8 cellular contexts compared by ENCODE assay signal in genomic region chr20:25623225-25623735, GRCh38. TPM values are rescaled to one million over a fixed set of nuclear protein-coding genes. Genes with fewer than 3 reads are reported as not detected.
DNase-seq lines count a peak whose midpoint lies in the region; ATAC-seq and TF ChIP-seq lines count a peak whose summit lies in the region.

No MANE protein-coding gene starts in this region.

- intact Hi-C loops in IMR-90 (cut with micrococcal nuclease) (loop anchor here (2.0 to 10.0 kb wide), 5 partner anchors 81 to 198 kb away; no protein-coding TSS in a partner anchor), stomach (cut with DNase I; ENCODE audit: low total_unique reads) (no loop called here)

- peaks cover 34% of the 10 kb centered on the region for H3K4me1 Mint-ChIP-seq in WTC11
- H3K4me1 Mint-ChIP-seq in effector memory CD8-positive, alpha-beta T cell (ENCODE audit: low read depth in 2 of 2): peaks cover 12 to 20% of the 10 kb centered on the region in 2 donors

- BruUV-seq in IMR-90 (replicated peaks; lab: Mats Ljungman, UMichigan): no TSS peak

- in situ Hi-C loops in IMR-90 (cut with MboI; ENCODE audit: low sequenced_read_pairs): no loop called here

- H2AK5ac ChIP-seq in IMR-90 (ENCODE audit: low read depth, low read length): peak overlapping the region; percentile 15

- peak overlapping the region; percentile 77 for H3K4me3 Mint-ChIP-seq in WTC11
- H3K4me3 Mint-ChIP-seq in effector memory CD8-positive, alpha-beta T cell: peak overlapping the region; percentile 93 to 97

- no peak overlapping the region for H2BK20ac ChIP-seq in IMR-90 (ENCODE audit: low read depth, low read length)

- peak overlapping the region; percentile 75 for H3K9ac ChIP-seq in IMR-90 (ENCODE audit: low read depth, low read length)

- POLR2A ChIA-PET in IMR-90 (lab: Charles Lee; ENCODE audit: unreplicated experiment): no interaction called here
- POLR2A ChIA-PET in WTC11 (lab: Charles Lee): no interaction called here

- peak overlapping the region; percentile 82 for H3K4me2 ChIP-seq in IMR-90 (ENCODE audit: low read depth, low read length)

- ATAC-seq in GM21528 (IDR thresholded peaks at IDR 0.05; ENCODE audit: low FRiP score, unreplicated experiment) (peak; percentile 24), IMR-90 (ENCODE audit: low read depth) (peak; percentile 38), WTC11 (peak; percentile 3; the same call in 1 of the 2 replicates)
- ATAC-seq in effector memory CD8-positive, alpha-beta T cell (replicated peaks): peak; percentile 2

- H3K36me3 ChIP-seq in IMR-90 (ENCODE audit: control insufficient read depth, insufficient read depth, low read length) (no peaks in the 10 kb centered on the region), stomach (no peaks in the 10 kb centered on the region)

- dilution Hi-C loops in IMR-90 (cut with HindIII; ENCODE audit: low sequenced_read_pairs, unreplicated experiment): no loop called here

- H3K9me1 ChIP-seq in IMR-90 (ENCODE audit: insufficient read depth, low read length): peaks cover 3% of the 10 kb centered on the region; the same call in 1 of the 2 replicates

- H4K5ac ChIP-seq in IMR-90 (ENCODE audit: low read depth, low read length): peak overlapping the region; percentile 50; the same call in 1 of the 2 replicates

- peak overlapping the region; percentile 98 for H2AK9ac ChIP-seq in IMR-90 (replicated peaks; ENCODE audit: low read depth, low read length, poor library complexity)

- peaks cover 9% of the 10 kb centered on the region; the same call in 1 of the 2 replicates for H4K20me1 ChIP-seq in IMR-90 (ENCODE audit: insufficient read depth, low read length)

- H3K27ac ChIP-seq in IMR-90 (ENCODE audit: insufficient read depth, low read length) (peak overlapping the region; percentile 66), stomach (peak overlapping the region; percentile 93 to 97 (median 94))

- peak overlapping the region; percentile 77 for H3K4me3 ChIP-seq in IMR-90 (ENCODE audit: insufficient read depth, low read depth, low read length)
- peak overlapping the region; percentile 66 to 98 (median 87) for H3K4me3 ChIP-seq in stomach

- TF ChIP-seq CTCF in IMR-90 (conservative IDR thresholded peaks at IDR 0.05; ENCODE audit: low read depth, low read length) (no peak), WTC11 (IDR thresholded peaks at IDR 0.05) (no peak), stomach (IDR thresholded peaks at IDR 0.05) (no peak)

- no peak for TF ChIP-seq POLR2A in IMR-90 (IDR thresholded peaks at IDR 0.05; ENCODE audit: low read depth, low read length)
- no peak for TF ChIP-seq POLR2A in stomach (IDR thresholded peaks at IDR 0.05)

- peak overlapping the region; percentile 78 for H2BK5ac ChIP-seq in IMR-90 (ENCODE audit: low read depth, low read length, poor library complexity, severe bottlenecking)

- peak overlapping the region; percentile 71 to 83 for H4K8ac ChIP-seq in IMR-90 (ENCODE audit: low read depth in 2 of 2, low read length in 2 of 2)

- no peak overlapping the region for H3K27ac Mint-ChIP-seq in WTC11
- peak overlapping the region; percentile 96 for H3K27ac Mint-ChIP-seq in effector memory CD8-positive, alpha-beta T cell

- H3K4ac ChIP-seq in IMR-90 (ENCODE audit: low read depth, low read length): peak overlapping the region; percentile 88

- peak overlapping the region; percentile 98 for H3K23ac ChIP-seq in IMR-90 (ENCODE audit: low read depth, low read length)

- peaks cover 5% of the 10 kb centered on the region; the same call in 1 of the 2 replicates for H3K4me1 ChIP-seq in IMR-90 (ENCODE audit: control insufficient read depth, insufficient read depth, low read length)
- peaks cover 12 to 35% (median 26%) of the 10 kb centered on the region in 4 donors for H3K4me1 ChIP-seq in stomach

- peak overlapping the region; percentile 2; the same call in 1 of the 2 replicates for H3K18ac ChIP-seq in IMR-90 (ENCODE audit: low read depth, low read length)

- TF ChIP-seq EP300 in stomach (IDR thresholded peaks at IDR 0.05): no peak

- H2BK15ac ChIP-seq in IMR-90 (ENCODE audit: low read depth, low read length): peak overlapping the region; percentile 7; the same call in 1 of the 3 replicates

- peaks cover 43% of the 10 kb centered on the region for H3K27me3 Mint-ChIP-seq in WTC11 (ENCODE audit: low read depth)
- H3K27me3 Mint-ChIP-seq in effector memory CD8-positive, alpha-beta T cell: no peaks in the 10 kb centered on the region

- DNase-seq in ELR (ENCODE audit: low read depth) (peak; percentile 65), IMR-90 (peak; percentile 24), WTC11 (ENCODE audit: low spot score) (peak; percentile 24), midbrain (lab: John Stamatoyannopoulos, UW) (peak; percentile 15), stomach (peak; percentile 39)
- DNase-seq in effector memory CD8-positive, alpha-beta T cell: peak in 1 of 3 experiments; percentile 7
- no peak for DNase-seq in effector CD8-positive, alpha-beta T cell (lab: John Stamatoyannopoulos, UW)

- H4K91ac ChIP-seq in IMR-90 (ENCODE audit: insufficient read depth, low read depth, low read length): peak overlapping the region; percentile 89

- H3K27me3 ChIP-seq in IMR-90 (ENCODE audit: control insufficient read depth, insufficient read depth, low read length): no peaks in the 10 kb centered on the region
- no peaks in the 10 kb centered on the region for H3K27me3 ChIP-seq in stomach

- no peak overlapping the region for H2BK120ac ChIP-seq in IMR-90 (ENCODE audit: low read depth, low read length)

- 0% methylated on average over 20 of the region's 45 CpGs; no CpG with 5 or more reads in 1 of the 2 experiments for WGBS in IMR-90 (ENCODE audit: extremely low coverage in 2 of 2, insufficient read length in 1 of 2), 2 experiments
- 0% methylated on average over 16 to 45 of the region's 45 CpGs for WGBS in stomach, 5 donors

- 0 out of 2 replicates have a peak, but pooled peaks have one; percentile 13 for TF ChIP-seq RAD21 in IMR-90 (IDR thresholded peaks at IDR 0.05; ENCODE audit: low read length)

- H3K36me3 Mint-ChIP-seq in WTC11: peaks cover 8% of the 10 kb centered on the region
- peaks cover 18% of the 10 kb centered on the region for H3K36me3 Mint-ChIP-seq in effector memory CD8-positive, alpha-beta T cell (ENCODE audit: insufficient read depth)

- CTCF ChIA-PET in IMR-90 (lab: Yijun Ruan, JAX) (interaction anchor here (0.8 kb wide), 1 partner anchor 30 kb away, joined by 4 read pairs; no protein-coding TSS in a partner anchor), WTC11 (lab: Charles Lee) (interaction anchor here (1.3 kb wide), 1 partner anchor 82 kb away, joined by 4 read pairs; no protein-coding TSS in a partner anchor)

- peak overlapping the region; percentile 70 for H3K56ac ChIP-seq in IMR-90 (ENCODE audit: extremely low read depth, insufficient read depth, low read length)

- H3K9me3 Mint-ChIP-seq in WTC11: peaks cover 12% of the 10 kb centered on the region
- H3K9me3 Mint-ChIP-seq in effector memory CD8-positive, alpha-beta T cell: peaks cover 0 to 1% of the 10 kb centered on the region in 2 donors

- peaks cover 33 to 52% of the 10 kb centered on the region in 2 experiments for H3K79me1 ChIP-seq in IMR-90 (ENCODE audit: low read depth in 1 of 2, low read length in 2 of 2)

- peak overlapping the region; percentile 99 for H2AFZ ChIP-seq in IMR-90 (replicated peaks; ENCODE audit: low read length, poor library complexity)

- peak overlapping the region; percentile 98 for H3K14ac ChIP-seq in IMR-90 (replicated peaks; ENCODE audit: low read depth, low read length)

- H3K9me3 ChIP-seq in IMR-90 (ENCODE audit: control insufficient read depth, insufficient read depth, low read length) (no peaks in the 10 kb centered on the region), stomach (no peaks in the 10 kb centered on the region)

TF ChIP-seq in IMR-90, 13 proteins besides CTCF, POLR2A, EP300 and RAD21 (continues in another document):
- TF ChIP-seq BHLHE40 (IDR thresholded peaks at IDR 0.05; ENCODE audit: low read depth, low read length) (peak; percentile 71; the same call in 1 of the 2 replicates), USF2 (IDR thresholded peaks at IDR 0.05; ENCODE audit: low read depth, low read length) (peak; percentile 82), SMC3 (IDR thresholded peaks at IDR 0.05; ENCODE audit: low read depth, low read length) (no peak), FOS (IDR thresholded peaks at IDR 0.05; ENCODE audit: low read depth, low read length) (no peak)

TF ChIP-seq in WTC11, 78 proteins besides CTCF, POLR2A, EP300 and RAD21 (continues in another document):
- TF ChIP-seq NFYB (CRISPR knock-in tag; conservative IDR thresholded peaks at IDR 0.05; ENCODE audit: low read depth) (no peak), FOXK1 (CRISPR knock-in tag; IDR thresholded peaks at IDR 0.05) (no peak)

RNA-seq across cellular contexts. Expression of gene NANP, which starts 0.5 kb away (rescaled TPM):
- total RNA-seq in IMR-90 (2012; rRNA removed) (7.2 and 10.0 TPM in 2 replicates), WTC11 (2021) (4.2 to 5.1 TPM (median 4.8 TPM) in 3 replicates), stomach (1 to 10 TPM in 3 of 5 donors, under 1 TPM in 2; under 0.01 to 5.7 (median 1.2) TPM)
- polyA plus RNA-seq in IMR-90 (2012; rRNA removed) (4.0 and 4.9 TPM in 2 replicates), stomach (1 to 10 TPM; 1.5 to 2.8 (median 2.7) TPM)
- 1.0 and 1.7 TPM in 2 replicates for polyA plus RNA-seq in IMR-90 (2012; cell fraction: cytosol; rRNA removed)
- polyA plus RNA-seq in IMR-90 (2012; cell fraction: nucleus; rRNA removed; ENCODE audit: low replicate concordance): 0.32 and 1.8 TPM in 2 replicates

RNA-seq across cellular contexts. Expression of gene NINL, which starts 37.9 kb away (rescaled TPM):
- 3.0 and 3.6 TPM in 2 replicates for total RNA-seq in IMR-90 (2012; rRNA removed)
- polyA plus RNA-seq in IMR-90 (2012; rRNA removed): 10.4 and 11.2 TPM in 2 replicates
- polyA plus RNA-seq in IMR-90 (2012; cell fraction: cytosol; rRNA removed): 4.6 and 6.5 TPM in 2 replicates
- polyA plus RNA-seq in IMR-90 (2012; cell fraction: nucleus; rRNA removed; ENCODE audit: low replicate concordance): 41.6 and 58.2 TPM in 2 replicates
- 34.4 to 36.3 TPM (median 36.0 TPM) in 3 replicates for total RNA-seq in WTC11 (2021)
- total RNA-seq in stomach: 10 to 100 TPM in 4 of 5 donors, 1 to 10 TPM in 1; 3.1 to 34.8 (median 22.0) TPM
- 10 to 100 TPM in 1 of 3 donors, 1 to 10 TPM in 2; 6.4 to 10.1 (median 7.8) TPM for polyA plus RNA-seq in stomach
